24 cellular contexts compared by ENCODE assay signal in genomic region chr19:20182232-20182785, GRCh38. TPM values are rescaled to one million over a fixed set of nuclear protein-coding genes. Genes with fewer than 3 reads are reported as not detected.
DNase-seq lines count a peak whose midpoint lies in the region; ATAC-seq, FAIRE-seq and TF ChIP-seq lines count a peak whose summit lies in the region.
"Had no signal": no experiment of that assay in that cellular context is flagged by ENCODE, and none has a peak within 500 bp of the region (broad histone marks: within the 10 kb centered on the region; RNA-seq: fewer than 3 reads in every experiment).

No MANE protein-coding gene starts in this region.

- H3K27me3 Mint-ChIP-seq in WTC11 (ENCODE audit: low read depth): no peaks in the 10 kb centered on the region
- H3K27me3 Mint-ChIP-seq in T-helper 2 cell treated with Interferon-gamma antibody and Interleukin-4, amounts not matched to agents 5 μg/mL and 100 μg/mL, for 36 hours (ENCODE audit: low read depth): no peaks in the 10 kb centered on the region
- H3K27me3 Mint-ChIP-seq: activated naive CD8-positive, alpha-beta T cell; activated T-cell treated with anti-CD3 and anti-CD28 coated beads, Interleukin-2, amount 50 U/mL, for 24 hours; CD4-positive, CD25-positive, alpha-beta regulatory T cell had no signal

- peaks cover 9% of the 10 kb centered on the region for H3K4me1 Mint-ChIP-seq in WTC11
- no peaks in the 10 kb centered on the region for H3K4me1 Mint-ChIP-seq in T-helper 2 cell treated with Interferon-gamma antibody and Interleukin-4, amounts not matched to agents 5 μg/mL and 100 μg/mL, for 36 hours (ENCODE audit: low read depth)

- peaks cover 5% of the 10 kb centered on the region for H3K9me3 Mint-ChIP-seq in WTC11
- H3K9me3 Mint-ChIP-seq in T-helper 2 cell treated with Interferon-gamma antibody and Interleukin-4, amounts not matched to agents 5 μg/mL and 100 μg/mL, for 36 hours: peaks cover 33% of the 10 kb centered on the region
- H3K9me3 Mint-ChIP-seq: natural killer cell; stimulated activated effector memory CD8-positive, alpha-beta T cell treated with anti-CD3 and anti-CD28 coated beads, Interleukin-12 subunit alpha, Interleukin-12 subunit beta, amount 100 ng/mL, for 72 hours had no signal

- TF ChIP-seq CTCF in WTC11 (IDR thresholded peaks at IDR 0.05) (no peak), thyroid gland (IDR thresholded peaks at IDR 0.05) (no peak)

- no peak overlapping the region for H3K4me3 Mint-ChIP-seq in WTC11
- no peak overlapping the region for H3K4me3 Mint-ChIP-seq in T-helper 2 cell treated with Interferon-gamma antibody and Interleukin-4, amounts not matched to agents 5 μg/mL and 100 μg/mL, for 36 hours
- H3K4me3 Mint-ChIP-seq: activated naive CD8-positive, alpha-beta T cell; activated T-cell treated with anti-CD3 and anti-CD28 coated beads, Interleukin-2, amount 50 U/mL, for 24 hours; CD4-positive, CD25-positive, alpha-beta regulatory T cell; natural killer cell; stimulated activated effector memory CD8-positive, alpha-beta T cell treated with anti-CD3 and anti-CD28 coated beads, Interleukin-12 subunit alpha, Interleukin-12 subunit beta, amount 100 ng/mL, for 72 hours had no signal

- intact Hi-C loops in thyroid gland (cut with DNase I): no loop called here

- CTCF ChIA-PET in WTC11 (lab: Charles Lee): interaction anchor here (3.2 kb wide), 1 partner anchor 185 kb away, joined by 13 read pairs; no protein-coding TSS in a partner anchor

- POLR2A ChIA-PET in WTC11 (lab: Charles Lee): no interaction called here

- peaks cover 52 to 57% of the 10 kb centered on the region in 2 donors for H3K4me1 ChIP-seq in thyroid gland
- H3K4me1 ChIP-seq: gastrocnemius medialis, SJSA1 had no signal

- H3K27ac Mint-ChIP-seq in WTC11: peak overlapping the region; percentile 74; the same call in 1 of the 2 replicates
- no peak overlapping the region for H3K27ac Mint-ChIP-seq in T-helper 2 cell treated with Interferon-gamma antibody and Interleukin-4, amounts not matched to agents 5 μg/mL and 100 μg/mL, for 36 hours
- H3K27ac Mint-ChIP-seq: activated naive CD8-positive, alpha-beta T cell; activated T-cell treated with anti-CD3 and anti-CD28 coated beads, Interleukin-2, amount 50 U/mL, for 24 hours; CD4-positive, CD25-positive, alpha-beta regulatory T cell; natural killer cell; stimulated activated effector memory CD8-positive, alpha-beta T cell treated with anti-CD3 and anti-CD28 coated beads, Interleukin-12 subunit alpha, Interleukin-12 subunit beta, amount 100 ng/mL, for 72 hours had no signal

- peak in 1 of 2 donors; percentile 7 for TF ChIP-seq POLR2A in thyroid gland (IDR thresholded peaks at IDR 0.05)

- ATAC-seq in WTC11: no peak
- ATAC-seq: gastrocnemius medialis; mucosa of descending colon; natural killer cell; stimulated activated effector memory CD8-positive, alpha-beta T cell treated with anti-CD3 and anti-CD28 coated beads, Interleukin-12 subunit alpha, Interleukin-12 subunit beta, amount 100 ng/mL, for 72 hours had no signal

- peaks cover 51% of the 10 kb centered on the region for H3K36me3 Mint-ChIP-seq in WTC11
- H3K36me3 Mint-ChIP-seq in T-helper 2 cell treated with Interferon-gamma antibody and Interleukin-4, amounts not matched to agents 5 μg/mL and 100 μg/mL, for 36 hours (ENCODE audit: low read depth): peaks cover 46% of the 10 kb centered on the region
- H3K36me3 Mint-ChIP-seq: natural killer cell had no signal

- H3K9me3 ChIP-seq in thyroid gland: no peaks in the 10 kb centered on the region
- H3K9me3 ChIP-seq: gastrocnemius medialis, mucosa of descending colon, SJSA1 had no signal

- H3K27me3 ChIP-seq in thyroid gland: no peaks in the 10 kb centered on the region
- H3K27me3 ChIP-seq: gastrocnemius medialis, SJSA1 had no signal

- no peak for FAIRE-seq in HTR-8/SVneo (lab: Jason Lieb, UNC)
- FAIRE-seq: endothelial cell of umbilical vein, H54 had no signal

- peak; percentile 38 for DNase-seq in NCI-H82 (lab: John Stamatoyannopoulos, UW)
- no peak for DNase-seq in NCI-H82 treated with DMSO at 0.1 percent for 48 hours (lab: John Stamatoyannopoulos, UW; ENCODE audit: unreplicated experiment)
- DNase-seq in NCI-H2029 (lab: John Stamatoyannopoulos, UW): peak; percentile 86
- no peak for DNase-seq in WTC11 (ENCODE audit: low spot score)
- peak; percentile 59 to 71 for DNase-seq in thyroid gland
- DNase-seq in HUDEP-2 (lab: John Stamatoyannopoulos, UW; ENCODE audit: unreplicated experiment in 76 of 76): no peak
- DNase-seq in HTR-8/SVneo (ENCODE audit: insufficient read length, low spot score): no peak
- no peak for DNase-seq in T-helper 2 cell treated with Interferon-gamma antibody and Interleukin-4, amounts not matched to agents 5 μg/mL and 100 μg/mL, for 36 hours (ENCODE audit: low spot score)
- DNase-seq: activated effector memory CD4-positive, alpha-beta T cell treated with anti-CD3 and anti-CD28 coated beads, Interleukin-2, amount 50 U/mL, for 16 hours; activated T-cell treated with anti-CD3 and anti-CD28 coated beads, Interleukin-2, amount 50 U/mL, for 24 hours; AML-193; Calu3; CD4-positive, CD25-positive, alpha-beta regulatory T cell; gastrocnemius medialis; mucosa of descending colon; natural killer cell; NCI-H526 treated with DMSO at 0.1 percent for 48 hours; RPMI8226; trophoblast cell had no signal

- H3K4me3 ChIP-seq in thyroid gland (replicated peaks in 1 of 3): no peak overlapping the region
- H3K4me3 ChIP-seq: gastrocnemius medialis, mucosa of descending colon, SJSA1 had no signal

- H3K36me3 ChIP-seq in thyroid gland: peaks cover 0 to 9% of the 10 kb centered on the region in 2 donors
- H3K36me3 ChIP-seq: gastrocnemius medialis, SJSA1 had no signal

- peak overlapping the region; percentile 37 to 69 (median 64) for H3K27ac ChIP-seq in thyroid gland
- H3K27ac ChIP-seq: gastrocnemius medialis, SJSA1 had no signal

TF ChIP-seq in WTC11, 78 proteins besides CTCF, POLR2A, EP300 and RAD21 (continues in another document):
- TF ChIP-seq USF1 (CRISPR knock-in tag; IDR thresholded peaks at IDR 0.05) (no peak), NR3C1 (CRISPR knock-in tag; conservative IDR thresholded peaks at IDR 0.05; ENCODE audit: low read depth) (no peak), GTF2I (CRISPR knock-in tag; conservative IDR thresholded peaks at IDR 0.05) (no peak), SOX15 (CRISPR knock-in tag; IDR thresholded peaks at IDR 0.05) (no peak), HMGXB4 (CRISPR knock-in tag; IDR thresholded peaks at IDR 0.05) (no peak), MLX (CRISPR knock-in tag; IDR thresholded peaks at IDR 0.05) (no peak), FOXK1 (CRISPR knock-in tag; IDR thresholded peaks at IDR 0.05) (no peak), SMAD4 (CRISPR knock-in tag; IDR thresholded peaks at IDR 0.05) (no peak), ETV6 (CRISPR knock-in tag; IDR thresholded peaks at IDR 0.05) (no peak)
- TF ChIP-seq, protein P1, sequence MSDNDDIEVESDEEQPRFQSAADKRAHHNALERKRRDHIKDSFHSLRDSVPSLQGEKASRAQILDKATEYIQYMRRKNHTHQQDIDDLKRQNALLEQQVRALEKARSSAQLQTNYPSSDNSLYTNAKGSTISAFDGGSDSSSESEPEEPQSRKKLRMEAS (CRISPR knock-in tag; IDR thresholded peaks at IDR 0.05): no peak

RNA-seq across cellular contexts. Expression of gene ZNF486, which starts 15.3 kb away (rescaled TPM):
- total RNA-seq in WTC11 (2021) (20.7 to 22.3 TPM (median 20.8 TPM) in 3 replicates), thyroid gland (10 to 100 TPM; 58.2 to 94.1 (median 77.9) TPM)
- total RNA-seq: Calu3 had no signal

Comparison
In these comparisons a context has a peak if more than half of its experiments do, and no peak if none do; other contexts are left out.
1. DNase-seq: peak in NCI-H82 (single experiment), NCI-H2029 (single experiment) and thyroid gland (2 of 2); none in NCI-H82 treated with DMSO at 0.1 percent for 48 hours (single experiment), WTC11 (single experiment), HUDEP-2 (0 of 76), HTR-8/SVneo (single experiment) and T-helper 2 cell treated with Interferon-gamma antibody and Interleukin-4, amounts not matched to agents 5 μg/mL and 100 μg/mL, for 36 hours (single experiment).